Comparison of ENCODE assay signal across 21 cellular contexts in the genomic region with DNA sequence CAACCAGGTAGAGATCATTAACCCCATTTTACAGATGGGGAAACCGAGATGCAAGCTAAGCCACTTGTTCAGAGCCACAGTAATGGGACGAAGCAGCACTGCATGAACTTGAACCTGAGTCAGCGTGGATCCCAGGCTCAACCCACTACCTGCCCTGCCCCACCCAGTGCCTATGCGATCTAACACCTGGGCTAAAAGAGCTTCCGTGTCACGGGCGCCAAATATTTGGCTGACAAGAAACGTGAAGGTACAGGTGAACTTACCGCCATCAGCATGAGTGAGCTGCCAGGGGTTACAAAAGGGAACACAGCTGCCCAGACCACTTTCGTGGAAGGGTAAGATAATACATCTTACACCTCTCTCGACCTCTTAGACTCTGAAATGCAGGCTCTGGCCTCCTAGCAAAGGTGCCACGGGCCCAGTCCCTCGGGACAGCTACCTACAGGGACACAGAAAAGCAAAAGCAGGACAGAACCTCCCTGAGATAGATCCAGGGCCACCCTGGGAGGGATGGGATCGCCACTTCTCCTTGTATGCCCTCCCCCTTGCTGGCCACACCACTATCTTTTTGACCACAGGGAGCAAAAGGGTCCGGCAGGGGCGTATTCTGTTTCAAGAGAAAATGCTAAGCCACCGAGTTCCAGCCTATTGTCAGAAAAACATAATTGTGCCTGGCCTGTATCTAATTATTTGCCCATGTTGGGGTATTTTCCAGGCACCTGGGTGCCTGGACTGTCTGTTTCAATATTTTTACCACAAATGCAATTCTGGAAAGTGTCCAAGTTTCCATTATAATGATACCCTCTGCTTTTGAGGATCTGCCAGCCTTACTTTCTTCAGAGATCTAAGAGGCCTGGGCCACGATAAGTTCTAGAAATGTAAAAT. TPM values are rescaled to one million over a fixed set of nuclear protein-coding genes. Genes with fewer than 3 reads are reported as not detected.
A peak's percentile ranks its signal among the peaks of the same experiment; 100 is the strongest.
DNase-seq lines count a peak whose midpoint lies in the region; ATAC-seq, FAIRE-seq and TF ChIP-seq lines count a peak whose summit lies in the region.
"Had no signal": no experiment of that assay in that cellular context is flagged by ENCODE, and none has a peak within 500 bp of the region (broad histone marks: within the 10 kb centered on the region; RNA-seq: fewer than 3 reads in every experiment).

No MANE protein-coding gene starts in this region.

- DNase-seq in NCI-H69 (lab: John Stamatoyannopoulos, UW) (peak; percentile 61), H1 (ENCODE audit: low read depth in 1 of 2, low spot score in 2 of 2) (no peak), Ammon's horn (ENCODE audit: low spot score) (no peak), NCI-H2029 (lab: John Stamatoyannopoulos, UW) (no peak), D341Med (ENCODE audit: low spot score) (no peak)
- DNase-seq: activated CD4-positive, alpha-beta memory T cell treated with anti-CD3 and anti-CD28 coated beads, Interleukin-2, amount 10 ng/mL, durations not matched to agents 7 days and 5 days; activated CD4-positive, CD25-positive, alpha-beta regulatory T cell; activated naive CD4-positive, alpha-beta T cell treated with anti-CD3 and anti-CD28 coated beads for 36 hours; activated T-cell treated with anti-CD3 and anti-CD28 coated beads, Interleukin-2, amount 50 U/mL, for 1 hour; erythroblast; left ventricle myocardium superior; NCI-H524 treated with DMSO at 0.1 percent for 48 hours; PC-9; stimulated activated CD4-positive, alpha-beta T cell treated with anti-CD3 and anti-CD28 coated beads, Interleukin-15, amount 100 ng/mL, for 24 hours; stimulated activated naive B cell treated with anti-CD40 and anti-IgM and Interleukin-4, amounts not matched to agents 10 μg/mL and 1 μg/mL and 100 μg/mL, for 72 hours had no signal

- H3K79me1 ChIP-seq in H1 (ENCODE audit: low read depth, low read length), result 0 out of 2 replicates have a peak, but pooled peaks cover 2% of the 10 kb centered on the region

- H4K5ac ChIP-seq in H1 (ENCODE audit: insufficient read length, low read depth, low read length), result no peak overlapping the region

- H2BK15ac ChIP-seq in H1 (ENCODE audit: low read length), result no peak overlapping the region

- no peak overlapping the region for H2BK12ac ChIP-seq in H1 (ENCODE audit: low read depth, low read length)

- TF ChIP-seq EP300 in Ishikawa (IDR thresholded peaks at IDR 0.05; ENCODE audit: borderline replicate concordance), result no peak
- no peak for TF ChIP-seq EP300 in H1 (IDR thresholded peaks at IDR 0.05; ENCODE audit: borderline replicate concordance in 1 of 2, low read depth in 2 of 2, low read length in 2 of 2)

- H3K18ac ChIP-seq in H1 (ENCODE audit: extremely low read depth, low read length), result no peak overlapping the region

- no peak overlapping the region for H2AFZ ChIP-seq in H1 (ENCODE audit: low read length)
- H2AFZ ChIP-seq: PC-9 had no signal

- H3K4me2 ChIP-seq in H1 (ENCODE audit: insufficient read depth in 1 of 2, low read depth in 2 of 2, low read length in 2 of 2), result no peak overlapping the region
- H3K4me2 ChIP-seq: PC-9 had no signal

- no peak overlapping the region for H2BK120ac ChIP-seq in H1 (replicated peaks; ENCODE audit: low read depth, low read length)

- peaks cover 0 to 13% of the 10 kb centered on the region in 2 experiments; a peak in 2 of 4 replicates for H3K79me2 ChIP-seq in H1 (ENCODE audit: control insufficient read depth in 1 of 2, insufficient read depth in 2 of 2, low read length in 2 of 2)

- no peaks in the 10 kb centered on the region for H3K36me3 ChIP-seq in H1 (ENCODE audit: control insufficient read depth in 2 of 4, insufficient read depth in 4 of 4, low read length in 3 of 4)
- H3K36me3 ChIP-seq: HAP-1 had no signal

- H3K56ac ChIP-seq in H1 (replicated peaks; ENCODE audit: insufficient read length, low read depth, low read length), result no peak overlapping the region

- peaks cover 19% of the 10 kb centered on the region for H3K36me3 Mint-ChIP-seq in stimulated activated memory B cell treated with anti-CD40 and anti-IgM and Interleukin-4, amounts not matched to agents 10 μg/mL and 1 μg/mL and 100 μg/mL, for 72 hours

- H3K27me3 Mint-ChIP-seq in stimulated activated memory B cell treated with anti-CD40 and anti-IgM and Interleukin-4, amounts not matched to agents 10 μg/mL and 1 μg/mL and 100 μg/mL, for 72 hours, result no peaks in the 10 kb centered on the region
- H3K27me3 Mint-ChIP-seq: stimulated activated naive B cell treated with anti-CD40 and anti-IgM and Interleukin-4, amounts not matched to agents 10 μg/mL and 1 μg/mL and 100 μg/mL, for 72 hours had no signal

- no peak for ATAC-seq in stimulated activated memory B cell treated with anti-CD40 and anti-IgM and Interleukin-4, amounts not matched to agents 10 μg/mL and 1 μg/mL and 100 μg/mL, for 72 hours
- ATAC-seq in GM21390 (IDR thresholded peaks at IDR 0.05; ENCODE audit: unreplicated experiment), result no peak
- ATAC-seq: left ventricle myocardium superior; stimulated activated naive B cell treated with anti-CD40 and anti-IgM and Interleukin-4, amounts not matched to agents 10 μg/mL and 1 μg/mL and 100 μg/mL, for 72 hours had no signal

- FAIRE-seq in H1 (lab: Jason Lieb, UNC), result no peak
- FAIRE-seq: GM12891 had no signal

- no peak overlapping the region for H3K23ac ChIP-seq in H1 (ENCODE audit: insufficient read length)

- TF ChIP-seq POLR2A in H1 (IDR thresholded peaks at IDR 0.05; ENCODE audit: control extremely low read depth in 1 of 2, low read depth in 2 of 2, low read length in 2 of 2), result no peak

- H3K27ac ChIP-seq in H1 (ENCODE audit: low read depth, low read length), result no peak overlapping the region
- H3K27ac ChIP-seq: PC-9 had no signal

- 91% methylated on average over 18 of the region's 18 CpGs; no CpG with 5 or more reads in 1 of the 2 experiments for WGBS in H1 (ENCODE audit: extremely low coverage in 1 of 2, insufficient coverage in 1 of 2, insufficient read length in 1 of 2, insufficient replicate concordance in 2 of 2, low coverage in 1 of 2, low lambda C conversion rate in 2 of 2, missing lambda C conversion rate in 1 of 2), 2 experiments

- TF ChIP-seq CTCF in H1 (IDR thresholded peaks at IDR 0.05; ENCODE audit: control extremely low read depth in 1 of 3, insufficient read depth in 1 of 3, low read depth in 1 of 3, low read length in 3 of 3), result no peak

- no peak overlapping the region for H2BK5ac ChIP-seq in H1 (ENCODE audit: low read depth, low read length)

- no peak overlapping the region for H4K8ac ChIP-seq in H1 (ENCODE audit: extremely low read depth, insufficient read depth, low read length)

- peaks cover 7% of the 10 kb centered on the region; the same call in 1 of the 2 replicates for H3K23me2 ChIP-seq in H1 (ENCODE audit: low read depth, low read length)

- CTCF ChIA-PET in H1 (lab: Charles Lee; ENCODE audit: partially characterized antibody), result interaction anchor here (0.6 to 2.1 kb wide), 4 partner anchors 8 to 106 kb away, joined by 3 to 13 read pairs (median 5); no protein-coding TSS in a partner anchor

- peaks cover 0 to 3% (median 2%) of the 10 kb centered on the region in 4 experiments; a peak in 4 of 7 replicates for H3K4me1 ChIP-seq in H1 (replicated peaks in 1 of 4; ENCODE audit: control insufficient read depth in 3 of 4, insufficient read depth in 4 of 4, low read length in 3 of 4)
- H3K4me1 ChIP-seq: HAP-1 had no signal

- no peak for TF ChIP-seq RAD21 in Ishikawa (IDR thresholded peaks at IDR 0.05; ENCODE audit: low read depth)
- no peak for TF ChIP-seq RAD21 in H1 (IDR thresholded peaks at IDR 0.05 in 1 of 2, conservative IDR thresholded peaks at IDR 0.05 in 1 of 2; ENCODE audit: low read depth in 2 of 2, low read length in 2 of 2)

- H3K27ac Mint-ChIP-seq in stimulated activated memory B cell treated with anti-CD40 and anti-IgM and Interleukin-4, amounts not matched to agents 10 μg/mL and 1 μg/mL and 100 μg/mL, for 72 hours, result peak overlapping the region; percentile 59
- H3K27ac Mint-ChIP-seq: activated CD4-positive, alpha-beta memory T cell treated with anti-CD3 and anti-CD28 coated beads, Interleukin-2, amount 10 ng/mL, durations not matched to agents 7 days and 5 days; activated naive CD4-positive, alpha-beta T cell treated with anti-CD3 and anti-CD28 coated beads for 36 hours had no signal

- H4K20me1 ChIP-seq in H1 (replicated peaks in 1 of 2; ENCODE audit: control insufficient read depth in 1 of 2, insufficient read depth in 2 of 2, low read length in 2 of 2), result peaks cover 3 to 13% of the 10 kb centered on the region in 2 experiments

- H3K4me1 Mint-ChIP-seq in stimulated activated memory B cell treated with anti-CD40 and anti-IgM and Interleukin-4, amounts not matched to agents 10 μg/mL and 1 μg/mL and 100 μg/mL, for 72 hours, result peaks cover 75% of the 10 kb centered on the region

- H3K14ac ChIP-seq in H1 (ENCODE audit: insufficient read length), result no peak overlapping the region

- peaks cover 3% of the 10 kb centered on the region for H3K9me3 Mint-ChIP-seq in stimulated activated memory B cell treated with anti-CD40 and anti-IgM and Interleukin-4, amounts not matched to agents 10 μg/mL and 1 μg/mL and 100 μg/mL, for 72 hours
- H3K9me3 Mint-ChIP-seq: activated CD4-positive, alpha-beta memory T cell treated with anti-CD3 and anti-CD28 coated beads, Interleukin-2, amount 10 ng/mL, durations not matched to agents 7 days and 5 days; activated naive CD4-positive, alpha-beta T cell treated with anti-CD3 and anti-CD28 coated beads for 36 hours; stimulated activated naive B cell treated with anti-CD40 and anti-IgM and Interleukin-4, amounts not matched to agents 10 μg/mL and 1 μg/mL and 100 μg/mL, for 72 hours had no signal

- no peak overlapping the region for H2BK20ac ChIP-seq in H1 (ENCODE audit: low read length)

- no peak overlapping the region for H3K4me3 ChIP-seq in H1 (ENCODE audit: extremely low read depth in 1 of 4, insufficient read depth in 2 of 4, low read depth in 3 of 4, low read length in 4 of 4)
- H3K4me3 ChIP-seq: HAP-1, PC-9 had no signal

- H2AK5ac ChIP-seq in H1 (ENCODE audit: low read depth, low read length), result 0 out of 2 replicates have a peak overlapping the region, but pooled peaks have one; percentile 0

- no peak overlapping the region for H3K4me3 Mint-ChIP-seq in stimulated activated memory B cell treated with anti-CD40 and anti-IgM and Interleukin-4, amounts not matched to agents 10 μg/mL and 1 μg/mL and 100 μg/mL, for 72 hours
- H3K4me3 Mint-ChIP-seq: activated CD4-positive, alpha-beta memory T cell treated with anti-CD3 and anti-CD28 coated beads, Interleukin-2, amount 10 ng/mL, durations not matched to agents 7 days and 5 days; activated naive CD4-positive, alpha-beta T cell treated with anti-CD3 and anti-CD28 coated beads for 36 hours; stimulated activated naive B cell treated with anti-CD40 and anti-IgM and Interleukin-4, amounts not matched to agents 10 μg/mL and 1 μg/mL and 100 μg/mL, for 72 hours had no signal

- no peaks in the 10 kb centered on the region for H3K9me3 ChIP-seq in H1 (ENCODE audit: insufficient read depth in 2 of 2, low read depth in 1 of 2, low read length in 1 of 2)
- H3K9me3 ChIP-seq: HAP-1 had no signal

- H3K27me3 ChIP-seq in H1 (replicated peaks in 1 of 4; ENCODE audit: control insufficient read depth in 3 of 4, extremely low read depth in 1 of 4, insufficient read depth in 3 of 4, low read length in 3 of 4), result peaks cover 4 to 27% (median 21%) of the 10 kb centered on the region in 4 experiments; a peak in 6 of 7 replicates

- no peak overlapping the region for H4K91ac ChIP-seq in H1 (replicated peaks; ENCODE audit: insufficient read length, low read length)

- POLR2A ChIA-PET in H1 (lab: Charles Lee; ENCODE audit: partially characterized antibody), result interaction anchor here (1.1 kb wide), 1 partner anchor 10 kb away, joined by 4 read pairs; no protein-coding TSS in a partner anchor

- H3K9ac ChIP-seq in H1 (replicated peaks in 1 of 4; ENCODE audit: extremely low read depth in 1 of 4, low read depth in 3 of 4, low read length in 3 of 4), result no peak overlapping the region

- H3K4ac ChIP-seq in H1 (replicated peaks; ENCODE audit: insufficient read length, low read depth, low read length), result no peak overlapping the region

RNA-seq across cellular contexts. Expression of a gene that starts 6.4 kb away (rescaled TPM):
- total RNA-seq in H1 (2021; fragmentation: NEBNext Ultra II Directional; extraction: Animal tissue kit (Norgen Biotek cat#: 25700)), result 9.1 and 9.4 TPM in 2 replicates
- 7.4 and 8.8 TPM in 2 replicates for polyA plus RNA-seq in H1 (2011; rRNA removed)
- 6.8 TPM for polyA plus RNA-seq in H1 (2011; cell fraction: cytosol; rRNA removed)
- polyA plus RNA-seq in H1 (2011; cell fraction: nucleus; rRNA removed), result 9.3 TPM
- 5.7 to 7.3 TPM (median 6.0 TPM) in 4 replicates for polyA plus RNA-seq in H1 (2012, experiment 1 of 2)
- 2.3 TPM for polyA plus RNA-seq in H1 (2012, experiment 2 of 2)
- 4.7 TPM for polyA plus RNA-seq in H1 (2013, experiment 1 of 2)
- 5.0 TPM for polyA plus RNA-seq in H1 (2013, experiment 2 of 2)
- polyA minus RNA-seq in H1 (2011; rRNA and poly(A)+ RNA removed), result 17.4 and 19.5 TPM in 2 replicates
- 7.5 TPM for polyA minus RNA-seq in H1 (2011; cell fraction: cytosol; rRNA and poly(A)+ RNA removed)
- polyA minus RNA-seq in H1 (2011; cell fraction: nucleus; rRNA and poly(A)+ RNA removed), result 15.1 TPM
- total RNA-seq: SK-MEL-5 had no signal
